11 cellular contexts compared by ENCODE assay signal in genomic region chr6:139927236-139927635, GRCh38.
A peak's percentile ranks its signal among the peaks of the same experiment; 100 is the strongest.
DNase-seq lines count a peak whose midpoint lies in the region; ATAC-seq and TF ChIP-seq lines count a peak whose summit lies in the region.
"Had no signal": no experiment of that assay in that cellular context is flagged by ENCODE, and none has a peak within 500 bp of the region (broad histone marks: within the 10 kb centered on the region; RNA-seq: fewer than 3 reads in every experiment).

No MANE protein-coding gene starts in this region.

- H3K27me3 Mint-ChIP-seq in chondrocyte (ENCODE audit: low read depth) (no peaks in the 10 kb centered on the region), neural progenitor cell (ENCODE audit: insufficient read depth, low read depth) (peaks cover 2% of the 10 kb centered on the region)

- DNase-seq in GM04504 (ENCODE audit: low read depth) (peak; percentile 72), MG63 (peak; percentile 39), chondrocyte (ENCODE audit: low spot score) (no peak), neural progenitor cell (ENCODE audit: low spot score) (no peak), retina (no peak), NCI-H2029 (lab: John Stamatoyannopoulos, UW) (no peak), GM19240 (ENCODE audit: insufficient read length, low spot score) (no peak)
- DNase-seq: NCI-H187, nephron progenitor cell had no signal

- H3K4me1 Mint-ChIP-seq in chondrocyte (ENCODE audit: low read depth) = peaks cover 35% of the 10 kb centered on the region
- H3K4me1 Mint-ChIP-seq in neural progenitor cell = peaks cover 15% of the 10 kb centered on the region

- no peak overlapping the region for H3K4me3 ChIP-seq in MG63
- no peak overlapping the region for H3K4me3 ChIP-seq in neural progenitor cell
- H3K4me3 ChIP-seq in gastroesophageal sphincter = no peak overlapping the region
- H3K4me3 ChIP-seq: esophagus muscularis mucosa had no signal

- TF ChIP-seq POLR2A in gastroesophageal sphincter (IDR thresholded peaks at IDR 0.05) = no peak

- no peaks in the 10 kb centered on the region for H3K27me3 ChIP-seq in MG63
- no peaks in the 10 kb centered on the region for H3K27me3 ChIP-seq in neural progenitor cell
- no peaks in the 10 kb centered on the region for H3K27me3 ChIP-seq in gastroesophageal sphincter
- H3K27me3 ChIP-seq: esophagus muscularis mucosa had no signal

- no peak for ATAC-seq in gastroesophageal sphincter

- H3K27ac ChIP-seq in neural progenitor cell (no peak overlapping the region), gastroesophageal sphincter (no peak overlapping the region)
- H3K27ac ChIP-seq: esophagus muscularis mucosa had no signal

- no peaks in the 10 kb centered on the region for H3K36me3 Mint-ChIP-seq in chondrocyte (ENCODE audit: low read depth)
- H3K36me3 Mint-ChIP-seq in neural progenitor cell = no peaks in the 10 kb centered on the region

- TF ChIP-seq CTCF in chondrocyte (IDR thresholded peaks at IDR 0.05) = peak; percentile 71
- peak; percentile 35 for TF ChIP-seq CTCF in neural progenitor cell (IDR thresholded peaks at IDR 0.05)
- TF ChIP-seq CTCF in gastroesophageal sphincter (IDR thresholded peaks at IDR 0.05) = no peak

- TF ChIP-seq EP300 in gastroesophageal sphincter (IDR thresholded peaks at IDR 0.05) = no peak

- WGBS in gastroesophageal sphincter (ENCODE audit: low coverage in 1 of 2), 2 donors = 78 to 100% methylated on average over 1 to 2 of the region's 2 CpGs

- no peaks in the 10 kb centered on the region; the same call in 1 of the 2 replicates for H3K9me3 ChIP-seq in MG63
- H3K9me3 ChIP-seq in neural progenitor cell (ENCODE audit: low read depth) = no peaks in the 10 kb centered on the region
- no peaks in the 10 kb centered on the region for H3K9me3 ChIP-seq in gastroesophageal sphincter
- H3K9me3 ChIP-seq: esophagus muscularis mucosa had no signal

- no peak overlapping the region for H3K4me2 ChIP-seq in neural progenitor cell

- H3K27ac Mint-ChIP-seq in chondrocyte (ENCODE audit: unreplicated experiment) = peak overlapping the region; percentile 2
- H3K27ac Mint-ChIP-seq in neural progenitor cell = no peak overlapping the region

- H3F3A ChIP-seq in neural progenitor cell (ENCODE audit: low read depth) = no peaks in the 10 kb centered on the region

- no peak overlapping the region for H3K9ac ChIP-seq in neural progenitor cell

- H3K36me3 ChIP-seq in MG63 = no peaks in the 10 kb centered on the region
- no peaks in the 10 kb centered on the region for H3K36me3 ChIP-seq in neural progenitor cell
- H3K36me3 ChIP-seq in gastroesophageal sphincter = no peaks in the 10 kb centered on the region
- H3K36me3 ChIP-seq: esophagus muscularis mucosa had no signal

- H3K4me1 ChIP-seq in neural progenitor cell (peaks cover 4% of the 10 kb centered on the region), gastroesophageal sphincter (no peaks in the 10 kb centered on the region)
- H3K4me1 ChIP-seq: esophagus muscularis mucosa had no signal

- H2AFZ ChIP-seq in neural progenitor cell (replicated peaks) = no peak overlapping the region

- peaks cover 1% of the 10 kb centered on the region for H3K9me3 Mint-ChIP-seq in chondrocyte (ENCODE audit: low read depth)
- peaks cover 3% of the 10 kb centered on the region for H3K9me3 Mint-ChIP-seq in neural progenitor cell

- H4K20me1 ChIP-seq in neural progenitor cell (ENCODE audit: low read depth) = no peaks in the 10 kb centered on the region

- H3K79me2 ChIP-seq in neural progenitor cell (ENCODE audit: low read depth) = no peaks in the 10 kb centered on the region

- H3K4me3 Mint-ChIP-seq in chondrocyte (ENCODE audit: unreplicated experiment) = no peak overlapping the region
- no peak overlapping the region for H3K4me3 Mint-ChIP-seq in neural progenitor cell
- H3K4me3 Mint-ChIP-seq: nephron progenitor cell had no signal

Comparison
In these comparisons a context has a peak if more than half of its experiments do, and no peak if none do; other contexts are left out.
1. DNase-seq: peak in GM04504 (single experiment) and MG63 (single experiment); none in chondrocyte (single experiment), neural progenitor cell (single experiment), retina (single experiment), NCI-H2029 (single experiment) and GM19240 (single experiment).
2. CTCF ChIP-seq: peak in chondrocyte (single experiment) and neural progenitor cell (single experiment); none in gastroesophageal sphincter (0 of 4).